Comparison of ENCODE assay signal across 17 cellular contexts in genomic region chr15:90863987-90864386, GRCh38. TPM values are rescaled to one million over a fixed set of nuclear protein-coding genes. Genes with fewer than 3 reads are reported as not detected.
A peak's percentile ranks its signal among the peaks of the same experiment; 100 is the strongest.
DNase-seq lines count a peak whose midpoint lies in the region; ATAC-seq and TF ChIP-seq lines count a peak whose summit lies in the region.
"Had no signal": no experiment of that assay in that cellular context is flagged by ENCODE, and none has a peak within 500 bp of the region (broad histone marks: within the 10 kb centered on the region; RNA-seq: fewer than 3 reads in every experiment).

No MANE protein-coding gene starts in this region.

- H3K4me3 Mint-ChIP-seq in T-helper 1 cell treated with Interleukin-12 subunit alpha and Interleukin-12 subunit beta and Interleukin-4 antibody, amounts not matched to agents 30 μg/mL and 1 μg/mL, for 36 hours, result no peak overlapping the region
- H3K4me3 Mint-ChIP-seq: CD4-positive, alpha-beta T cell had no signal

- H3K9me3 Mint-ChIP-seq in T-helper 1 cell treated with Interleukin-12 subunit alpha and Interleukin-12 subunit beta and Interleukin-4 antibody, amounts not matched to agents 30 μg/mL and 1 μg/mL, for 36 hours, result no peaks in the 10 kb centered on the region
- H3K9me3 Mint-ChIP-seq: CD4-positive, alpha-beta T cell had no signal

- H3K9me3 ChIP-seq in lower lobe of right lung (no peaks in the 10 kb centered on the region), mucosa of descending colon (no peaks in the 10 kb centered on the region)
- H3K9me3 ChIP-seq: adrenal gland, psoas muscle, SJCRH30, testis had no signal

- peaks cover 47% of the 10 kb centered on the region for H3K4me1 ChIP-seq in lower lobe of right lung
- peaks cover 3% of the 10 kb centered on the region for H3K4me1 ChIP-seq in mucosa of descending colon (ENCODE audit: low read depth)

- peaks cover 61% of the 10 kb centered on the region for H3K4me1 Mint-ChIP-seq in T-helper 1 cell treated with Interleukin-12 subunit alpha and Interleukin-12 subunit beta and Interleukin-4 antibody, amounts not matched to agents 30 μg/mL and 1 μg/mL, for 36 hours (ENCODE audit: low read depth)

- H3K4me3 ChIP-seq in lower lobe of right lung (no peak overlapping the region), mucosa of descending colon (no peak overlapping the region)
- H3K4me3 ChIP-seq: adrenal gland, psoas muscle, SJCRH30, testis had no signal

- peak overlapping the region; percentile 86 for H3K27ac ChIP-seq in 22Rv1
- H3K27ac ChIP-seq in lower lobe of right lung, result peak overlapping the region; percentile 64
- H3K27ac ChIP-seq: psoas muscle, SJCRH30, testis had no signal

- H3K36me3 Mint-ChIP-seq in T-helper 1 cell treated with Interleukin-12 subunit alpha and Interleukin-12 subunit beta and Interleukin-4 antibody, amounts not matched to agents 30 μg/mL and 1 μg/mL, for 36 hours (ENCODE audit: low read depth), result peaks cover 23% of the 10 kb centered on the region

- TF ChIP-seq CTCF in 22Rv1 (IDR thresholded peaks at IDR 0.05), result no peak
- TF ChIP-seq CTCF in lower lobe of right lung (IDR thresholded peaks at IDR 0.05), result no peak
- TF ChIP-seq CTCF in mucosa of descending colon (IDR thresholded peaks at IDR 0.05), result no peak

- H3K27ac Mint-ChIP-seq in T-helper 1 cell treated with Interleukin-12 subunit alpha and Interleukin-12 subunit beta and Interleukin-4 antibody, amounts not matched to agents 30 μg/mL and 1 μg/mL, for 36 hours, result peak overlapping the region; percentile 79
- H3K27ac Mint-ChIP-seq: CD4-positive, alpha-beta T cell had no signal

- intact Hi-C loops in lower lobe of right lung (cut with DNase I), result no loop called here
- intact Hi-C loops in mucosa of descending colon (cut with DNase I, micrococcal nuclease), result no loop called here

- DNase-seq in T-helper 1 cell (no peak), lower lobe of right lung (no peak), mucosa of descending colon (no peak), SIG-M5 treated with dmso at 0.1 percent for 504 hours (lab: John Stamatoyannopoulos, UW; ENCODE audit: unreplicated experiment) (no peak)
- DNase-seq in activated T-cell treated with anti-CD3 and anti-CD28 coated beads, Interleukin-2, amount 50 U/mL, for 48 hours, result peak; percentile 49 to 70
- DNase-seq: CD4-positive, alpha-beta T cell; DMS79 treated with DMSO at 0.1 percent for 48 hours; left ventricle myocardium superior; NCI-H2227 treated with DMSO at 0.1 percent for 48 hours; psoas muscle; stimulated activated CD4-positive, alpha-beta T cell treated with anti-CD3 and anti-CD28 coated beads, Interleukin-15, amount 100 ng/mL, for 24 hours; testis had no signal

- no peaks in the 10 kb centered on the region for H3K27me3 ChIP-seq in lower lobe of right lung (ENCODE audit: low read depth)
- H3K27me3 ChIP-seq: adrenal gland, SJCRH30, testis had no signal

- H3K27me3 Mint-ChIP-seq in T-helper 1 cell treated with Interleukin-12 subunit alpha and Interleukin-12 subunit beta and Interleukin-4 antibody, amounts not matched to agents 30 μg/mL and 1 μg/mL, for 36 hours (ENCODE audit: low read depth), result no peaks in the 10 kb centered on the region
- H3K27me3 Mint-ChIP-seq: CD4-positive, alpha-beta T cell had no signal

- H3K36me3 ChIP-seq in lower lobe of right lung, result no peaks in the 10 kb centered on the region
- H3K36me3 ChIP-seq in mucosa of descending colon (ENCODE audit: low read depth), result no peaks in the 10 kb centered on the region
- H3K36me3 ChIP-seq: adrenal gland, SJCRH30 had no signal

- ATAC-seq in lower lobe of right lung (no peak), mucosa of descending colon (no peak), HG03342 (IDR thresholded peaks at IDR 0.05; ENCODE audit: unreplicated experiment) (no peak)

RNA-seq across cellular contexts. Expression of gene FURIN, which starts 4.4 kb away (rescaled TPM):
- 86.5 TPM for total RNA-seq in lower lobe of right lung
- 10 to 100 TPM; 65.9 to 83.4 (median 67.4) TPM for total RNA-seq in mucosa of descending colon

RNA-seq across cellular contexts. Expression of gene FES, which starts 20.3 kb away (rescaled TPM):
- total RNA-seq in lower lobe of right lung (51.0 TPM), mucosa of descending colon (10 to 100 TPM in 2 of 3 donors, 1 to 10 TPM in 1; 7.9 to 18.6 (median 12.1) TPM)

RNA-seq across cellular contexts. Expression of gene MAN2A2, which starts 39.1 kb away (rescaled TPM):
- total RNA-seq in lower lobe of right lung, result 96.9 TPM
- total RNA-seq in mucosa of descending colon, result 10 to 100 TPM; 50.9 to 75.8 (median 75.3) TPM

Comparison
In these comparisons a context has a peak if more than half of its experiments do, and no peak if none do; other contexts are left out.
1. DNase-seq: peak in activated T-cell treated with anti-CD3 and anti-CD28 coated beads, Interleukin-2, amount 50 U/mL, for 48 hours (2 of 2); none in T-helper 1 cell (0 of 5), lower lobe of right lung (single experiment), mucosa of descending colon (0 of 3) and SIG-M5 treated with dmso at 0.1 percent for 504 hours (single experiment).